22 cellular contexts compared by ENCODE assay signal in genomic region chr7:37405603-37406122, GRCh38. TPM values are rescaled to one million over a fixed set of nuclear protein-coding genes. Genes with fewer than 3 reads are reported as not detected.
DNase-seq lines count a peak whose midpoint lies in the region; ATAC-seq and TF ChIP-seq lines count a peak whose summit lies in the region.
"Had no signal": no experiment of that assay in that cellular context is flagged by ENCODE, and none has a peak within 500 bp of the region (broad histone marks: within the 10 kb centered on the region; RNA-seq: fewer than 3 reads in every experiment).

No MANE protein-coding gene starts in this region.

- no peak for TF ChIP-seq POLR2A in Peyer's patch (IDR thresholded peaks at IDR 0.05)
- no peak for TF ChIP-seq POLR2A in prostate gland (IDR thresholded peaks at IDR 0.05)

- 78 to 81% methylated on average over 4 to 8 of the region's 9 CpGs for WGBS in mesodermal cell (ENCODE audit: insufficient coverage in 2 of 2), 2 experiments
- WGBS in prostate gland: 61% methylated on average over 9 of the region's 9 CpGs

- ATAC-seq in Right ventricle myocardium inferior: peak; percentile 91
- ATAC-seq in Right ventricle myocardium superior (ENCODE audit: poor library complexity): peak; percentile 85
- ATAC-seq in upper lobe of right lung: peak; percentile 47
- ATAC-seq in HG03439 (IDR thresholded peaks at IDR 0.05; ENCODE audit: unreplicated experiment): no peak
- ATAC-seq: psoas muscle had no signal

- DNase-seq in Right ventricle myocardium inferior (ENCODE audit: missing footprints) (peak; percentile 72), cardiac septum (ENCODE audit: low spot score) (no peak), Right ventricle myocardium superior (peak; percentile 75), upper lobe of right lung (no peak), Peyer's patch (no peak), prostate gland (ENCODE audit: low spot score) (no peak)
- DNase-seq: ACHN; activated gamma-delta T cell treated with Interleukin-2 at 50 U/mL for 16 hours; brain microvascular endothelial cell; CD4-positive, alpha-beta T cell; dorsolateral prefrontal cortex; hippocampal formation; KBM-7; NCI-H1092; NCI-H2171; RPMI8226; SW 1271; WERI-Rb-1 had no signal

- intact Hi-C loops in Right ventricle myocardium inferior (cut with DNase I) (loop anchor here (5.0 kb wide), 1 partner anchor 37 kb away; no protein-coding TSS in a partner anchor), cardiac septum (cut with DNase I) (loop anchor here (5.0 kb wide), 1 partner anchor 42 kb away; the partner anchor contains the start of gene ELMO1), Right ventricle myocardium superior (cut with DNase I) (no loop called here), upper lobe of right lung (cut with DNase I) (no loop called here), prostate gland (cut with DNase I) (no loop called here)

- H3K27me3 ChIP-seq in upper lobe of right lung (no peaks in the 10 kb centered on the region), Peyer's patch (no peaks in the 10 kb centered on the region), prostate gland (replicated peaks; ENCODE audit: insufficient read depth) (no peaks in the 10 kb centered on the region)
- H3K27me3 ChIP-seq: brain microvascular endothelial cell, dorsolateral prefrontal cortex had no signal

- H3K9me3 ChIP-seq in mesodermal cell (ENCODE audit: control insufficient read depth, low read length): no peaks in the 10 kb centered on the region
- H3K9me3 ChIP-seq in upper lobe of right lung: no peaks in the 10 kb centered on the region
- no peaks in the 10 kb centered on the region for H3K9me3 ChIP-seq in Peyer's patch
- no peaks in the 10 kb centered on the region for H3K9me3 ChIP-seq in prostate gland
- H3K9me3 ChIP-seq: psoas muscle had no signal

- TF ChIP-seq CTCF in upper lobe of right lung (IDR thresholded peaks at IDR 0.05): no peak
- TF ChIP-seq CTCF in Peyer's patch (IDR thresholded peaks at IDR 0.05): no peak
- TF ChIP-seq CTCF in prostate gland (IDR thresholded peaks at IDR 0.05): no peak

- H3K4me1 ChIP-seq in mesodermal cell (ENCODE audit: control insufficient read depth, insufficient read depth, low read length, poor library complexity, severe bottlenecking): peaks cover 4% of the 10 kb centered on the region
- H3K4me1 ChIP-seq in upper lobe of right lung: peaks cover 30% of the 10 kb centered on the region
- H3K4me1 ChIP-seq in Peyer's patch: peaks cover 0 to 29% (median 3%) of the 10 kb centered on the region in 4 donors
- H3K4me1 ChIP-seq in prostate gland (replicated peaks): no peaks in the 10 kb centered on the region

- H3K27ac ChIP-seq in mesodermal cell (ENCODE audit: low read depth, low read length, severe bottlenecking): peak overlapping the region; percentile 63
- no peak overlapping the region for H3K27ac ChIP-seq in upper lobe of right lung
- no peak overlapping the region for H3K27ac ChIP-seq in Peyer's patch
- no peak overlapping the region for H3K27ac ChIP-seq in prostate gland
- H3K27ac ChIP-seq: brain microvascular endothelial cell, psoas muscle, WERI-Rb-1 had no signal

- H3K36me3 ChIP-seq in mesodermal cell (ENCODE audit: control insufficient read depth, insufficient read depth, low read length) (no peaks in the 10 kb centered on the region), upper lobe of right lung (no peaks in the 10 kb centered on the region), Peyer's patch (no peaks in the 10 kb centered on the region), prostate gland (no peaks in the 10 kb centered on the region)
- H3K36me3 ChIP-seq: brain microvascular endothelial cell, WERI-Rb-1 had no signal

- H3K4me3 ChIP-seq in mesodermal cell (ENCODE audit: extremely low read depth, insufficient read depth, low read length, poor library complexity, severe bottlenecking): no peak overlapping the region
- H3K4me3 ChIP-seq in upper lobe of right lung: no peak overlapping the region
- H3K4me3 ChIP-seq in Peyer's patch: no peak overlapping the region
- H3K4me3 ChIP-seq in prostate gland: no peak overlapping the region
- H3K4me3 ChIP-seq: psoas muscle had no signal

RNA-seq across cellular contexts. Expression of gene ELMO1, which starts 43.0 kb away (rescaled TPM):
- total RNA-seq in Right ventricle myocardium inferior (13.8 TPM), cardiac septum (11.4 TPM), Right ventricle myocardium superior (11.9 TPM), upper lobe of right lung (53.8 TPM), Peyer's patch (100 to 1,000 TPM in 1 of 4 donors, 10 to 100 TPM in 3; 43.1 to 381 (median 72.2) TPM), prostate gland (10 to 100 TPM in 1 of 2 donors, 1 to 10 TPM in 1; 6.7 to 19.3 TPM)
- polyA plus RNA-seq in mesodermal cell (2013, experiment 1 of 2): 20.7 TPM
- polyA plus RNA-seq in mesodermal cell (2013, experiment 2 of 2): 15.4 TPM
- polyA plus RNA-seq: fibroblast of lung had no signal

Comparison
In these comparisons a context has a peak if more than half of its experiments do, and no peak if none do; other contexts are left out.
1. DNase-seq: peak in Right ventricle myocardium inferior (single experiment) and Right ventricle myocardium superior (single experiment); none in cardiac septum (single experiment), upper lobe of right lung (single experiment), Peyer's patch (0 of 3) and prostate gland (single experiment).
2. intact Hi-C loops: an anchor here in Right ventricle myocardium inferior (5.0 kb wide) and cardiac septum (5.0 kb wide); none called in Right ventricle myocardium superior, upper lobe of right lung and prostate gland.